ENCODE assay signal across 8 cellular contexts in the genomic region with DNA sequence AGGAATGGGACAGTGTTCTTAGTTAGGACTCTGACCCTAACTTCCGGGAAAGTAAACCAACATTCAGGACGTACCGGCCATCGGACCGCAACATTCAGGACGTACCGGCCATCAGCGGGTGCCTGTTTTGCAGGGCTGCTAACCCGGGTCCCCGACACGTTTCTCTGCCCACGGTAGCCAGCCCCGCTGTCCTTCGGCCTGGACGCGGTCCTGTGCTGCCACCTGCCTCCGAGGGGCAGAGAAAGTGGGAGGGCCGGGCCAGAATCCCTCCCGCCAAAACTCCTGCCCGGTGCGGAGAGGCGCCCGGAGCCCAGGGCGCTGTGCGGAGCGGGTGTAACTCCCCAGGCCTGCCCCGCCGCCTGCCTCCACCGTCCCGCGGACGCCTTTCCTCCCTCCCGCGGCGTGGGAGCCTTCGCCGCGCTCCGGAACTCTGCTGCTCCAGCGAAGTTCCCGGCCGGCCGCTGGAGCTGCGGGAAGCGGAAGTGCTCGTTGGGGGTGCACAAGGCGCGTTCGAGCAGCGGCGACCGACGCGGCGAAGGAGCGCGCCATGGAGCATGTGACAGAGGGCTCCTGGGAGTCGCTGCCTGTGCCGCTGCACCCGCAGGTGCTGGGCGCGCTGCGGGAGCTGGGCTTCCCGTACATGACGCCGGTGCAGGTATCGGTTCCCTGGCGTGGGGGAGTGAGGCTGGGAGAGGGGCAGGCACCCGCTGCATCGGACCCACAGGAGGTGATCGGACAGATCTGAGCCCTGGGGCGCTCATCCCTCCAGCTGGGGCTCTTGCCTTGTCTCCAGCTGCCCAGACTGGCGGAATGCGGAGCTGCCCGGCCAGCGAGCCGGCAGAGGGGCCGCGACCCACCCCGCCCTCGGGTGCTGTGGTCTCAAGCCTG. TPM values are rescaled to one million over a fixed set of nuclear protein-coding genes. Genes with fewer than 3 reads are reported as not detected.
DNase-seq lines count a peak whose midpoint lies in the region; ATAC-seq, FAIRE-seq and TF ChIP-seq lines count a peak whose summit lies in the region.

A gene with protein sequence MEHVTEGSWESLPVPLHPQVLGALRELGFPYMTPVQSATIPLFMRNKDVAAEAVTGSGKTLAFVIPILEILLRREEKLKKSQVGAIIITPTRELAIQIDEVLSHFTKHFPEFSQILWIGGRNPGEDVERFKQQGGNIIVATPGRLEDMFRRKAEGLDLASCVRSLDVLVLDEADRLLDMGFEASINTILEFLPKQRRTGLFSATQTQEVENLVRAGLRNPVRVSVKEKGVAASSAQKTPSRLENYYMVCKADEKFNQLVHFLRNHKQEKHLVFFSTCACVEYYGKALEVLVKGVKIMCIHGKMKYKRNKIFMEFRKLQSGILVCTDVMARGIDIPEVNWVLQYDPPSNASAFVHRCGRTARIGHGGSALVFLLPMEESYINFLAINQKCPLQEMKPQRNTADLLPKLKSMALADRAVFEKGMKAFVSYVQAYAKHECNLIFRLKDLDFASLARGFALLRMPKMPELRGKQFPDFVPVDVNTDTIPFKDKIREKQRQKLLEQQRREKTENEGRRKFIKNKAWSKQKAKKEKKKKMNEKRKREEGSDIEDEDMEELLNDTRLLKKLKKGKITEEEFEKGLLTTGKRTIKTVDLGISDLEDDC (plus strand): TSS at position 498 of the 888 bp plus-strand sequence. CDS start 50 bp downstream, at position 548.

- TSS peak; percentile 72 for BruUV-seq in endothelial cell of umbilical vein (replicated peaks; lab: Mats Ljungman, UMichigan)

- peak; percentile 86 for ATAC-seq in GM19452 (IDR thresholded peaks at IDR 0.05; ENCODE audit: unreplicated experiment)

- intact Hi-C loops in endothelial cell of umbilical vein (cut with micrococcal nuclease) = loop anchor here (1.0 kb wide), 1 partner anchor 331 kb away; a partner anchor contains a TSS

- H3K27ac ChIP-seq in endothelial cell of umbilical vein (ENCODE audit: insufficient read depth, low read depth, low read length) = peak within 1 kb of the TSS; percentile 37

- H3K79me2 ChIP-seq in endothelial cell of umbilical vein (ENCODE audit: control insufficient read depth, insufficient read depth, low read length) = peaks cover 41% of the 10 kb centered on the region

- DNase-seq in COLO668 (lab: John Stamatoyannopoulos, UW; ENCODE audit: unreplicated experiment) (peak; percentile 93), HK-2 (ENCODE audit: unreplicated experiment) (peak; percentile 84), NOMO-1 treated with dmso at 0.1 percent for 144 hours (lab: John Stamatoyannopoulos, UW; ENCODE audit: unreplicated experiment) (peak; percentile 83), endothelial cell of umbilical vein (ENCODE audit: low read depth, low spot score) (peak; percentile 83)
- peak; percentile 53 for DNase-seq in activated CD8-positive, alpha-beta memory T cell treated with anti-CD3 and anti-CD28 coated beads, Interleukin-2, amount 50 U/mL, for 24 hours (ENCODE audit: extremely low read depth)
- peak; percentile 66 to 72 for DNase-seq in stimulated activated CD8-positive, alpha-beta memory T cell treated with anti-CD3 and anti-CD28 coated beads, Interleukin-4, amount 100 ng/mL, for 1 hour (ENCODE audit: low read depth in 2 of 2, low spot score in 1 of 2)

- FAIRE-seq in endothelial cell of umbilical vein (lab: Jason Lieb, UNC) = peak; percentile 85

- dilution Hi-C loops in endothelial cell of umbilical vein (cut with MboI; ENCODE audit: extremely low pct_ligation_motif_present, low sequenced_read_pairs) = loop anchor here (25.0 kb wide), 1 partner anchor 315 kb away; no protein-coding TSS in a partner anchor

- H3K4me3 ChIP-seq in endothelial cell of umbilical vein (replicated peaks in 1 of 3; ENCODE audit: insufficient read depth in 1 of 3, low read depth in 1 of 3, low read length in 3 of 3) (peak within 1 kb of the TSS; percentile 72 to 89 (median 73)), mononuclear cell (ENCODE audit: low read length) (peak within 1 kb of the TSS; percentile 70)

- peaks cover 7% of the 10 kb centered on the region for H3K4me1 ChIP-seq in endothelial cell of umbilical vein (ENCODE audit: control insufficient read depth, extremely low read depth, insufficient read depth, low read length)
- peaks cover 22% of the 10 kb centered on the region for H3K4me1 ChIP-seq in mononuclear cell (ENCODE audit: insufficient read depth, low read length)

- TF ChIP-seq POLR2A in endothelial cell of umbilical vein (IDR thresholded peaks at IDR 0.05; ENCODE audit: low read depth, low read length) = peak; percentile 87

- peak within 1 kb of the TSS; percentile 91 for H2AFZ ChIP-seq in endothelial cell of umbilical vein (ENCODE audit: low read depth, low read length)

- peak; percentile 44 to 45 for TF ChIP-seq CTCF in endothelial cell of umbilical vein (IDR thresholded peaks at IDR 0.05; ENCODE audit: extremely low read depth in 1 of 2, insufficient read depth in 1 of 2, low read depth in 1 of 2, low read length in 2 of 2)

- H3K27me3 ChIP-seq in endothelial cell of umbilical vein (ENCODE audit: control insufficient read depth in 2 of 2, insufficient read depth in 2 of 2, low read length in 2 of 2) (no peaks in the 10 kb centered on the region), mononuclear cell (ENCODE audit: insufficient read depth, low read length) (no peaks in the 10 kb centered on the region)

- POLR2A ChIA-PET in endothelial cell of umbilical vein (lab: Charles Lee) = interaction anchor here (1.0 kb wide), 1 partner anchor 369 kb away, joined by 4 read pairs; a partner anchor contains a TSS

- no peaks in the 10 kb centered on the region for H4K20me1 ChIP-seq in endothelial cell of umbilical vein (replicated peaks; ENCODE audit: control insufficient read depth, extremely low read depth, insufficient read depth, low read length)

- H3K9ac ChIP-seq in endothelial cell of umbilical vein (replicated peaks; ENCODE audit: extremely low read depth, insufficient read depth, low read length) = peak within 1 kb of the TSS; percentile 44

- H3K9me1 ChIP-seq in endothelial cell of umbilical vein (replicated peaks; ENCODE audit: control insufficient read depth, extremely low read depth, insufficient read depth, low read length) = no peaks in the 10 kb centered on the region

- CTCF ChIA-PET in endothelial cell of umbilical vein (lab: Charles Lee) = interaction anchor here (0.7 to 2.5 kb wide), 5 partner anchors 16 to 369 kb away, joined by 3 to 9 read pairs (median 4); a partner anchor contains a TSS

- H3K36me3 ChIP-seq in endothelial cell of umbilical vein (ENCODE audit: control insufficient read depth in 2 of 2, extremely low read depth in 1 of 2, insufficient read depth in 2 of 2, low read length in 2 of 2) = peaks cover 6 to 8% of the 10 kb centered on the region in 2 experiments

- H3K4me2 ChIP-seq in endothelial cell of umbilical vein (ENCODE audit: insufficient read depth, low read length) = peak within 1 kb of the TSS; percentile 90

- H3K9me3 ChIP-seq in endothelial cell of umbilical vein (replicated peaks; ENCODE audit: control insufficient read depth, insufficient read depth, low read length) (no peaks in the 10 kb centered on the region), mononuclear cell (ENCODE audit: low read depth, low read length) (no peaks in the 10 kb centered on the region)

TF ChIP-seq in endothelial cell of umbilical vein, 7 proteins besides CTCF, POLR2A, EP300 and RAD21:
- TF ChIP-seq GATA2 (IDR thresholded peaks at IDR 0.05; ENCODE audit: insufficient read depth, insufficient read length, low read depth, low read length) (no peak), EZH2 (IDR thresholded peaks at IDR 0.05; ENCODE audit: borderline replicate concordance, low read depth, low read length, severe bottlenecking) (no peak), FOS (IDR thresholded peaks at IDR 0.05; ENCODE audit: borderline replicate concordance, insufficient read depth, low read length) (no peak), POLR2AphosphoS5 (IDR thresholded peaks at IDR 0.05; ENCODE audit: insufficient read depth, low read depth, low read length) (no peak), MYC (IDR thresholded peaks at IDR 0.05; ENCODE audit: low read depth, low read length) (peak; percentile 85), JUN (IDR thresholded peaks at IDR 0.05; ENCODE audit: borderline replicate concordance, insufficient read depth, insufficient read length, low read depth) (no peak)
- TF ChIP-seq, protein P1, sequence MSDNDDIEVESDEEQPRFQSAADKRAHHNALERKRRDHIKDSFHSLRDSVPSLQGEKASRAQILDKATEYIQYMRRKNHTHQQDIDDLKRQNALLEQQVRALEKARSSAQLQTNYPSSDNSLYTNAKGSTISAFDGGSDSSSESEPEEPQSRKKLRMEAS (IDR thresholded peaks at IDR 0.05; ENCODE audit: insufficient read depth, insufficient read length) = peak; percentile 48

RNA-seq across cellular contexts. Expression of the gene that starts here (rescaled TPM):
- 25.9 and 29.5 TPM in 2 replicates for total RNA-seq in endothelial cell of umbilical vein
- polyA plus RNA-seq in endothelial cell of umbilical vein = 17.6 and 17.8 TPM in 2 replicates
- 19.1 and 19.4 TPM in 2 replicates for polyA plus RNA-seq in endothelial cell of umbilical vein (2011; cell fraction: cytosol; rRNA removed)
- 61.7 and 82.2 TPM in 2 replicates for polyA plus RNA-seq in endothelial cell of umbilical vein (2011; cell fraction: nucleus; rRNA removed)
- 20.1 and 20.3 TPM in 2 replicates for polyA plus RNA-seq in endothelial cell of umbilical vein (2012)
- polyA minus RNA-seq in endothelial cell of umbilical vein = 20.9 and 23.2 TPM in 2 replicates
- polyA minus RNA-seq in endothelial cell of umbilical vein (2011; cell fraction: cytosol; rRNA and poly(A)+ RNA removed) = 26.7 TPM
- polyA minus RNA-seq in endothelial cell of umbilical vein (2011; cell fraction: nucleus; rRNA and poly(A)+ RNA removed) = 17.2 and 20.0 TPM in 2 replicates
- total RNA-seq in mononuclear cell = 26.4 TPM

Comparison
In these comparisons a context has a peak if more than half of its experiments do, and no peak if none do; other contexts are left out.
1. Peak in every context shown above with its lines: DNase-seq, ATAC-seq, H3K4me3 ChIP-seq and H3K27ac ChIP-seq.